Comparison of ENCODE assay signal across 21 cellular contexts in genomic region chr11:15821471-15821870, GRCh38.
DNase-seq lines count a peak whose midpoint lies in the region; FAIRE-seq and TF ChIP-seq lines count a peak whose summit lies in the region.
"Had no signal": no experiment of that assay in that cellular context is flagged by ENCODE, and none has a peak within 500 bp of the region (broad histone marks: within the 10 kb centered on the region; RNA-seq: fewer than 3 reads in every experiment).

No MANE protein-coding gene starts in this region.

- no peaks in the 10 kb centered on the region for H4K20me1 ChIP-seq in smooth muscle cell (ENCODE audit: low read depth)
- H4K20me1 ChIP-seq: BLaER1 treated with 17β-estradiol and CSF1 and Interleukin-3, amounts not matched to agents 10 nM and 100 nM had no signal

- in situ Hi-C loops in brain microvascular endothelial cell (cut with HindIII; ENCODE audit: low pct_ligation_motif_present, low sequenced_read_pairs), result no loop called here

- peaks cover 7% of the 10 kb centered on the region for H3K4me1 ChIP-seq in smooth muscle cell (ENCODE audit: low read depth)

- H3K27me3 ChIP-seq in bronchial epithelial cell (ENCODE audit: control insufficient read depth, insufficient read depth, low read length) (no peaks in the 10 kb centered on the region), smooth muscle cell (ENCODE audit: low read depth) (no peaks in the 10 kb centered on the region), brain microvascular endothelial cell (replicated peaks) (no peaks in the 10 kb centered on the region)
- H3K27me3 ChIP-seq: BLaER1 treated with 17β-estradiol and CSF1 and Interleukin-3, amounts not matched to agents 10 nM and 100 nM had no signal

- DNase-seq in CD1c-positive myeloid dendritic cell (ENCODE audit: extremely low spot score) (peak; percentile 44), bronchial epithelial cell (ENCODE audit: low read depth) (peak; percentile 64), fibroblast of villous mesenchyme (ENCODE audit: low read depth) (peak; percentile 71), smooth muscle cell (lab: John Stamatoyannopoulos, UW; ENCODE audit: unreplicated experiment) (no peak), brain microvascular endothelial cell (no peak), A172 (ENCODE audit: low spot score) (no peak), GM19238 (ENCODE audit: insufficient read length, low spot score) (no peak)
- DNase-seq: 8988T; CD4-positive, CD25-positive, alpha-beta regulatory T cell; CD8-positive, alpha-beta memory T cell; COR-L47; DMS 273 treated with DMSO at 0.1 percent for 48 hours; DMS53; DND-41; EL; HCEC 1CT had no signal

- no peak overlapping the region for H3K4me3 ChIP-seq in bronchial epithelial cell (ENCODE audit: low read depth, low read length)
- no peak overlapping the region for H3K4me3 ChIP-seq in fibroblast of villous mesenchyme (ENCODE audit: low read depth, low read length)
- H3K4me3 ChIP-seq in smooth muscle cell, result no peak overlapping the region
- no peak overlapping the region for H3K4me3 ChIP-seq in brain microvascular endothelial cell (ENCODE audit: low read depth, low read length)
- H3K4me3 ChIP-seq: BLaER1 treated with 17β-estradiol and CSF1 and Interleukin-3, amounts not matched to agents 10 nM and 100 nM; GM12878; GM23338 had no signal

- FAIRE-seq in bronchial epithelial cell (lab: Jason Lieb, UNC), result no peak
- FAIRE-seq: GM12878, H54 had no signal

- no peaks in the 10 kb centered on the region for H3K9me3 ChIP-seq in smooth muscle cell (replicated peaks; ENCODE audit: low read depth)
- H3K9me3 ChIP-seq: BLaER1 treated with 17β-estradiol and CSF1 and Interleukin-3, amounts not matched to agents 10 nM and 100 nM had no signal

- no peak overlapping the region for H3K9ac ChIP-seq in smooth muscle cell (ENCODE audit: low read depth)
- H3K9ac ChIP-seq: BLaER1 treated with 17β-estradiol and CSF1 and Interleukin-3, amounts not matched to agents 10 nM and 100 nM had no signal

- H3K27ac ChIP-seq in smooth muscle cell (ENCODE audit: low read depth) (peak overlapping the region; percentile 34), brain microvascular endothelial cell (no peak overlapping the region)
- H3K27ac ChIP-seq: BLaER1 treated with 17β-estradiol and CSF1 and Interleukin-3, amounts not matched to agents 10 nM and 100 nM; HL-60 had no signal

- H2AFZ ChIP-seq in smooth muscle cell (ENCODE audit: low read depth), result no peak overlapping the region
- H2AFZ ChIP-seq: GM23338 had no signal

- H3K4me2 ChIP-seq in smooth muscle cell, result no peak overlapping the region
- H3K4me2 ChIP-seq: BLaER1 treated with 17β-estradiol and CSF1 and Interleukin-3, amounts not matched to agents 10 nM and 100 nM; GM23338 had no signal

- peaks cover 4% of the 10 kb centered on the region for H3F3A ChIP-seq in smooth muscle cell (ENCODE audit: low read depth)

- H3K36me3 ChIP-seq in bronchial epithelial cell (ENCODE audit: control insufficient read depth, insufficient read depth, low read length), result no peaks in the 10 kb centered on the region
- H3K36me3 ChIP-seq in smooth muscle cell (ENCODE audit: low read depth), result no peaks in the 10 kb centered on the region
- H3K36me3 ChIP-seq in brain microvascular endothelial cell (replicated peaks), result no peaks in the 10 kb centered on the region
- H3K36me3 ChIP-seq: BLaER1 treated with 17β-estradiol and CSF1 and Interleukin-3, amounts not matched to agents 10 nM and 100 nM had no signal

- no peaks in the 10 kb centered on the region for H3K79me2 ChIP-seq in smooth muscle cell (ENCODE audit: low read depth)

- TF ChIP-seq CTCF in bronchial epithelial cell (IDR thresholded peaks at IDR 0.05; ENCODE audit: insufficient read depth, low read length, severe bottlenecking) (no peak), fibroblast of villous mesenchyme (IDR thresholded peaks at IDR 0.05; ENCODE audit: insufficient read depth, low read depth, low read length) (no peak), smooth muscle cell (IDR thresholded peaks at IDR 0.05; ENCODE audit: borderline replicate concordance, insufficient read depth, poor library complexity, severe bottlenecking) (no peak), brain microvascular endothelial cell (IDR thresholded peaks at IDR 0.05; ENCODE audit: low read depth, low read length, missing control alignments) (no peak)

Comparison
In these comparisons a context has a peak if more than half of its experiments do, and no peak if none do; other contexts are left out.
1. DNase-seq: peak in CD1c-positive myeloid dendritic cell (single experiment), bronchial epithelial cell (single experiment) and fibroblast of villous mesenchyme (single experiment); none in smooth muscle cell (single experiment), brain microvascular endothelial cell (single experiment), A172 (single experiment) and GM19238 (single experiment).